ENCODE assay signal across 8 cellular contexts in genomic region chr1:207884276-207885029, GRCh38. TPM values are rescaled to one million over a fixed set of nuclear protein-coding genes. Genes with fewer than 3 reads are reported as not detected.
A peak's percentile ranks its signal among the peaks of the same experiment; 100 is the strongest.
DNase-seq lines count a peak whose midpoint lies in the region; ATAC-seq and TF ChIP-seq lines count a peak whose summit lies in the region.

No MANE protein-coding gene starts in this region.

- 75 to 77% methylated on average over 8 of the region's 9 CpGs for WGBS in gastroesophageal sphincter (ENCODE audit: low coverage in 1 of 2), 2 donors

- no peaks in the 10 kb centered on the region for H3K79me2 ChIP-seq in PC-3 (ENCODE audit: low read length)

- TF ChIP-seq CTCF in PC-3 (conservative IDR thresholded peaks at IDR 0.05; ENCODE audit: low read depth, low read length) (no peak), gastroesophageal sphincter (IDR thresholded peaks at IDR 0.05) (no peak), type B pancreatic cell (conservative IDR thresholded peaks at IDR 0.05) (no peak), omental fat pad (IDR thresholded peaks at IDR 0.05) (no peak)

- no peak for TF ChIP-seq POLR2A in gastroesophageal sphincter (IDR thresholded peaks at IDR 0.05)

- no peaks in the 10 kb centered on the region for H3K9me3 Mint-ChIP-seq in activated CD4-positive, alpha-beta T cell treated with anti-CD3 and anti-CD28 coated beads, Interleukin-2, amount 10 ng/mL, durations not matched to agents 7 days and 5 days
- H3K9me3 Mint-ChIP-seq in stimulated activated memory B cell treated with anti-CD40 and anti-IgM and Interleukin-4, amounts not matched to agents 10 μg/mL and 1 μg/mL and 100 μg/mL, for 72 hours, result no peaks in the 10 kb centered on the region
- H3K9me3 Mint-ChIP-seq in type B pancreatic cell, result no peaks in the 10 kb centered on the region

- H4K20me1 ChIP-seq in PC-3 (ENCODE audit: low read length), result no peaks in the 10 kb centered on the region

- intact Hi-C loops in PC-3 (cut with micrococcal nuclease), result loop anchor here (1.0 kb wide), 3 partner anchors 56 to 114 kb away; no protein-coding TSS in a partner anchor

- no peak overlapping the region for H3K4me2 ChIP-seq in PC-3 (ENCODE audit: low read length)

- H3K9me3 ChIP-seq in PC-3 (ENCODE audit: low read length) (no peaks in the 10 kb centered on the region), gastroesophageal sphincter (no peaks in the 10 kb centered on the region)

- H3K4me3 Mint-ChIP-seq in activated CD4-positive, alpha-beta T cell treated with anti-CD3 and anti-CD28 coated beads, Interleukin-2, amount 10 ng/mL, durations not matched to agents 7 days and 5 days, result peak overlapping the region; percentile 76
- H3K4me3 Mint-ChIP-seq in stimulated activated memory B cell treated with anti-CD40 and anti-IgM and Interleukin-4, amounts not matched to agents 10 μg/mL and 1 μg/mL and 100 μg/mL, for 72 hours, result peak overlapping the region; percentile 74
- no peak overlapping the region for H3K4me3 Mint-ChIP-seq in type B pancreatic cell

- CTCF ChIA-PET in activated CD4-positive, alpha-beta T cell treated with anti-CD3 and anti-CD28 coated beads, Interleukin-2, amount 10 ng/mL, durations not matched to agents 7 days and 5 days (lab: Charles Lee), result interaction anchor here (0.6 to 8.8 kb wide), 28 partner anchors 11 to 888 kb away, joined by 3 to 124 read pairs (median 6); no protein-coding TSS in a partner anchor
- CTCF ChIA-PET in PC-3 (lab: Charles Lee), result interaction anchor here (0.6 to 2.6 kb wide), 15 partner anchors 8 to 1683 kb away, joined by 3 to 54 read pairs (median 5); partner anchors contain the start of gene PLXNA2

- H3K36me3 Mint-ChIP-seq in activated CD4-positive, alpha-beta T cell treated with anti-CD3 and anti-CD28 coated beads, Interleukin-2, amount 10 ng/mL, durations not matched to agents 7 days and 5 days (ENCODE audit: low read depth), result peaks cover 3% of the 10 kb centered on the region
- no peaks in the 10 kb centered on the region for H3K36me3 Mint-ChIP-seq in stimulated activated memory B cell treated with anti-CD40 and anti-IgM and Interleukin-4, amounts not matched to agents 10 μg/mL and 1 μg/mL and 100 μg/mL, for 72 hours
- H3K36me3 Mint-ChIP-seq in type B pancreatic cell, result no peaks in the 10 kb centered on the region

- H3F3A ChIP-seq in PC-3 (ENCODE audit: low read length, unreplicated experiment), result no peaks in the 10 kb centered on the region

- H3K27me3 ChIP-seq in PC-3 (ENCODE audit: low read length) (no peaks in the 10 kb centered on the region), gastroesophageal sphincter (no peaks in the 10 kb centered on the region)

- peaks cover 4% of the 10 kb centered on the region; the same call in 1 of the 2 replicates for H3K4me1 ChIP-seq in PC-3 (ENCODE audit: insufficient read depth, low read length)
- H3K4me1 ChIP-seq in gastroesophageal sphincter, result peaks cover 0 to 70% (median 31%) of the 10 kb centered on the region in 3 donors

- POLR2A ChIA-PET in activated CD4-positive, alpha-beta T cell treated with anti-CD3 and anti-CD28 coated beads, Interleukin-2, amount 10 ng/mL, durations not matched to agents 7 days and 5 days (lab: Charles Lee), result no interaction called here
- POLR2A ChIA-PET in PC-3 (lab: Charles Lee; ENCODE audit: unreplicated experiment), result interaction anchor here (1.2 kb wide), 1 partner anchor 16 kb away, joined by 3 read pairs; no protein-coding TSS in a partner anchor

- H3K9me2 ChIP-seq in PC-3 (replicated peaks; ENCODE audit: low read length), result no peaks in the 10 kb centered on the region

- peaks cover 2% of the 10 kb centered on the region for H3K27me3 Mint-ChIP-seq in activated CD4-positive, alpha-beta T cell treated with anti-CD3 and anti-CD28 coated beads, Interleukin-2, amount 10 ng/mL, durations not matched to agents 7 days and 5 days
- H3K27me3 Mint-ChIP-seq in stimulated activated memory B cell treated with anti-CD40 and anti-IgM and Interleukin-4, amounts not matched to agents 10 μg/mL and 1 μg/mL and 100 μg/mL, for 72 hours, result peaks cover 9% of the 10 kb centered on the region
- peaks cover 49% of the 10 kb centered on the region for H3K27me3 Mint-ChIP-seq in type B pancreatic cell

- H2AFZ ChIP-seq in PC-3 (ENCODE audit: low read length), result peak overlapping the region; percentile 85

- H3K27ac ChIP-seq in PC-3 (ENCODE audit: low read length) (no peak overlapping the region), gastroesophageal sphincter (peak overlapping the region in 3 of 4 donors; percentile 42 to 75 (median 48))

- no peak for TF ChIP-seq EP300 in gastroesophageal sphincter (IDR thresholded peaks at IDR 0.05)

- BruUV-seq in PC-3 (replicated peaks; lab: Mats Ljungman, UMichigan), result no TSS peak

- ATAC-seq in PC-3 (peak; percentile 6; the same call in 1 of the 2 replicates), gastroesophageal sphincter (no peak), omental fat pad (ENCODE audit: low FRiP score) (no peak)
- no peak for ATAC-seq in stimulated activated memory B cell treated with anti-CD40 and anti-IgM and Interleukin-4, amounts not matched to agents 10 μg/mL and 1 μg/mL and 100 μg/mL, for 72 hours

- H3K4me1 Mint-ChIP-seq in activated CD4-positive, alpha-beta T cell treated with anti-CD3 and anti-CD28 coated beads, Interleukin-2, amount 10 ng/mL, durations not matched to agents 7 days and 5 days, result peaks cover 43% of the 10 kb centered on the region
- H3K4me1 Mint-ChIP-seq in stimulated activated memory B cell treated with anti-CD40 and anti-IgM and Interleukin-4, amounts not matched to agents 10 μg/mL and 1 μg/mL and 100 μg/mL, for 72 hours, result peaks cover 37% of the 10 kb centered on the region
- H3K4me1 Mint-ChIP-seq in type B pancreatic cell (ENCODE audit: unreplicated experiment), result peaks cover 9% of the 10 kb centered on the region

- DNase-seq in activated CD4-positive, alpha-beta T cell treated with anti-CD3 and anti-CD28 coated beads, Interleukin-2, amount 10 ng/mL, durations not matched to agents 7 days and 5 days, result no peak
- DNase-seq in activated CD4-positive, alpha-beta T cell treated with anti-CD3 and anti-CD28 coated beads, Interleukin-2, amount 50 U/mL, for 1 hour, result no peak
- DNase-seq in PC-3 (no peak), type B pancreatic cell (ENCODE audit: extremely low spot score, unreplicated experiment) (no peak), omental fat pad (ENCODE audit: low spot score) (no peak)
- DNase-seq in stimulated activated CD8-positive, alpha-beta memory T cell treated with anti-CD3 and anti-CD28 coated beads, Interleukin-4, amount 100 ng/mL, for 48 hours, result no peak

- H3K27ac Mint-ChIP-seq in activated CD4-positive, alpha-beta T cell treated with anti-CD3 and anti-CD28 coated beads, Interleukin-2, amount 10 ng/mL, durations not matched to agents 7 days and 5 days, result peak overlapping the region; percentile 98
- peak overlapping the region; percentile 81 for H3K27ac Mint-ChIP-seq in stimulated activated memory B cell treated with anti-CD40 and anti-IgM and Interleukin-4, amounts not matched to agents 10 μg/mL and 1 μg/mL and 100 μg/mL, for 72 hours
- no peak overlapping the region for H3K27ac Mint-ChIP-seq in type B pancreatic cell

- no peaks in the 10 kb centered on the region for H3K36me3 ChIP-seq in PC-3 (ENCODE audit: low read depth, low read length)
- H3K36me3 ChIP-seq in gastroesophageal sphincter, result no peaks in the 10 kb centered on the region

- H3K9ac ChIP-seq in PC-3 (ENCODE audit: low read length), result no peak overlapping the region

- no peak overlapping the region for H3K4me3 ChIP-seq in PC-3 (ENCODE audit: low read length)
- no peak overlapping the region for H3K4me3 ChIP-seq in gastroesophageal sphincter

RNA-seq across cellular contexts. Expression of gene CD34, which starts 26.5 kb away (rescaled TPM):
- total RNA-seq in activated CD4-positive, alpha-beta T cell treated with anti-CD3 and anti-CD28 coated beads, Interleukin-2, amount 10 ng/mL, durations not matched to agents 7 days and 5 days, result under 1 TPM in 1 of 2 experiments, not detected in 1; 0.05 TPM
- not detected in 2 replicates for total RNA-seq in PC-3 (2014; rRNA removed)
- total RNA-seq in gastroesophageal sphincter, result 100 to 1,000 TPM in 1 of 4 donors, 10 to 100 TPM in 3; 38.9 to 114 (median 62.1) TPM
- 0.34 TPM in 1 of 2 replicates, not detected in the other for total RNA-seq in type B pancreatic cell (ENCODE audit: low replicate concordance)
- 100 to 1,000 TPM in 1 of 4 donors, 10 to 100 TPM in 3; 52.6 to 123 (median 76.9) TPM for total RNA-seq in omental fat pad

Comparison
In these comparisons a context has a peak if more than half of its experiments do, and no peak if none do; other contexts are left out.
1. RNA of gene CD34, which starts 26.5 kb away (total RNA-seq): 52.6 to 123 TPM in omental fat pad and 38.9 to 114 TPM in gastroesophageal sphincter; 0.34 TPM in type B pancreatic cell, 0.05 TPM in activated CD4-positive, alpha-beta T cell treated with anti-CD3 and anti-CD28 coated beads, Interleukin-2, amount 10 ng/mL, durations not matched to agents 7 days and 5 days and not detected in PC-3; every median in the first group is over 10 times any median in the second.